Comparison of ENCODE assay signal across 18 cellular contexts in genomic region chr6:96151707-96152106, GRCh38.
A peak's percentile ranks its signal among the peaks of the same experiment; 100 is the strongest.
DNase-seq lines count a peak whose midpoint lies in the region; ATAC-seq, FAIRE-seq and TF ChIP-seq lines count a peak whose summit lies in the region.
"Had no signal": no experiment of that assay in that cellular context is flagged by ENCODE, and none has a peak within 500 bp of the region (broad histone marks: within the 10 kb centered on the region; RNA-seq: fewer than 3 reads in every experiment).

No MANE protein-coding gene starts in this region.

- no peak for TF ChIP-seq POLR2A in GM12891 (IDR thresholded peaks at IDR 0.05; ENCODE audit: low read depth, low read length)

- no peaks in the 10 kb centered on the region for H3K36me3 Mint-ChIP-seq in mesothelial cell of epicardium
- H3K36me3 Mint-ChIP-seq: CD4-positive, alpha-beta memory T cell had no signal

- ATAC-seq in GM19463 (IDR thresholded peaks at IDR 0.05; ENCODE audit: unreplicated experiment), result no peak
- no peak for ATAC-seq in GM19328 (IDR thresholded peaks at IDR 0.05; ENCODE audit: unreplicated experiment)

- H3K27me3 Mint-ChIP-seq in mesothelial cell of epicardium (ENCODE audit: low read depth), result no peaks in the 10 kb centered on the region

- DNase-seq in caudate nucleus (lab: John Stamatoyannopoulos, UW) (no peak), mesothelial cell of epicardium (ENCODE audit: low spot score in 2 of 2, unreplicated experiment in 2 of 2) (no peak), superior temporal gyrus (ENCODE audit: extremely low spot score) (peak; percentile 59), GM12891 (ENCODE audit: insufficient read length, low spot score) (no peak)
- DNase-seq: C1 segment of cervical spinal cord; Calu3; CD4-positive, alpha-beta memory T cell; COR-L47; DMS53; DMS79 treated with DMSO at 0.1 percent for 48 hours; GF-D8; GOT3; HFFc6 had no signal

- H3K27ac Mint-ChIP-seq in mesothelial cell of epicardium, result peak overlapping the region; percentile 49
- H3K27ac Mint-ChIP-seq: CD4-positive, alpha-beta memory T cell; HFFc6 had no signal

- TF ChIP-seq CTCF in mesothelial cell of epicardium (IDR thresholded peaks at IDR 0.05; ENCODE audit: unreplicated experiment), result no peak

- H3K9me3 Mint-ChIP-seq in mesothelial cell of epicardium, result no peaks in the 10 kb centered on the region
- H3K9me3 Mint-ChIP-seq: CD4-positive, alpha-beta memory T cell had no signal

- no peak for FAIRE-seq in GM12891 (lab: Jason Lieb, UNC)
- FAIRE-seq: GM12892, GM19239, H54 had no signal

- peaks cover 62% of the 10 kb centered on the region for H3K4me1 Mint-ChIP-seq in mesothelial cell of epicardium

- no peak overlapping the region for H3K4me3 Mint-ChIP-seq in mesothelial cell of epicardium
- H3K4me3 Mint-ChIP-seq: CD4-positive, alpha-beta memory T cell; HFFc6 had no signal

- H3K27ac ChIP-seq in caudate nucleus (ENCODE audit: low read depth, low read length), result peak overlapping the region; percentile 76

TF ChIP-seq in GM12891, 5 proteins besides CTCF, POLR2A, EP300 and RAD21:
- TF ChIP-seq POLR2AphosphoS5 (IDR thresholded peaks at IDR 0.05; ENCODE audit: low read depth, low read length), result no peak
- TF ChIP-seq POU2F2 (IDR thresholded peaks at IDR 0.05; ENCODE audit: low read depth, low read length), result no peak
- no peak for TF ChIP-seq SPI1 (IDR thresholded peaks at IDR 0.05; ENCODE audit: low read depth, low read length)
- no peak for TF ChIP-seq TAF1 (IDR thresholded peaks at IDR 0.05; ENCODE audit: low read depth, low read length)
- no peak for TF ChIP-seq PAX5 (IDR thresholded peaks at IDR 0.05; ENCODE audit: insufficient read depth, low read length, severe bottlenecking)
